In genomic region chr17:77746391-77746790, GRCh38 we compare ENCODE assay signal across 21 cellular contexts.
"Had no signal": no experiment of that assay in that cellular context is flagged by ENCODE, and none has a peak within 500 bp of the region (broad histone marks: within the 10 kb centered on the region; RNA-seq: fewer than 3 reads in every experiment).

No MANE protein-coding gene starts in this region.

- H3K4me3 ChIP-seq: cardiac muscle cell, left lung, lung, tibial artery had no signal

- ATAC-seq: activated CD8-positive, alpha-beta T cell treated with anti-CD3 and anti-CD28 coated beads, Interleukin-2, amount 10 ng/mL, durations not matched to agents 7 days and 5 days; activated naive CD8-positive, alpha-beta T cell treated with anti-CD3 and anti-CD28 coated beads, Interleukin-2, amount 50 U/mL, for 24 hours; left lung; natural killer cell; T-helper 17 cell had no signal

- H3K27ac ChIP-seq: cardiac muscle cell, left lung, tibial artery had no signal

- H3K9me3 ChIP-seq: left lung, tibial artery had no signal

- H3K27me3 ChIP-seq: cardiac muscle cell, tibial artery had no signal

- DNase-seq: activated CD4-positive, alpha-beta T cell treated with anti-CD3 and anti-CD28 coated beads, Interleukin-2, amount 50 U/mL, for 1 hour; activated CD4-positive, CD25-positive, alpha-beta regulatory T cell treated with anti-CD3 and anti-CD28 coated beads, Interleukin-2, amount 50 U/mL, for 72 hours; activated CD8-positive, alpha-beta T cell treated with anti-CD3 and anti-CD28 coated beads, Interleukin-2, amount 10 ng/mL, durations not matched to agents 7 days and 5 days; activated gamma-delta T cell; activated naive CD4-positive, alpha-beta T cell treated with anti-CD3 and anti-CD28 coated beads, Interleukin-2, amount 50 U/mL, for 16 hours; activated naive CD8-positive, alpha-beta T cell treated with anti-CD3 and anti-CD28 coated beads, Interleukin-2, amount 50 U/mL, for 24 hours; effector CD4-positive, alpha-beta T cell; erythroblast; foreskin fibroblast; immature natural killer cell; kidney glomerular epithelial cell; natural killer cell; nucleus accumbens; stimulated activated CD4-positive, alpha-beta T cell treated with anti-CD3 and anti-CD28 coated beads, Interleukin-4, amount 100 ng/mL, for 1 hour; substantia nigra; SW 1271; T-helper 17 cell had no signal

- H3K4me1 ChIP-seq: left lung, tibial artery had no signal

- H3K36me3 ChIP-seq: cardiac muscle cell, left lung, tibial artery had no signal
